ENCODE assay signal across 1 cellular context in the genomic region with DNA sequence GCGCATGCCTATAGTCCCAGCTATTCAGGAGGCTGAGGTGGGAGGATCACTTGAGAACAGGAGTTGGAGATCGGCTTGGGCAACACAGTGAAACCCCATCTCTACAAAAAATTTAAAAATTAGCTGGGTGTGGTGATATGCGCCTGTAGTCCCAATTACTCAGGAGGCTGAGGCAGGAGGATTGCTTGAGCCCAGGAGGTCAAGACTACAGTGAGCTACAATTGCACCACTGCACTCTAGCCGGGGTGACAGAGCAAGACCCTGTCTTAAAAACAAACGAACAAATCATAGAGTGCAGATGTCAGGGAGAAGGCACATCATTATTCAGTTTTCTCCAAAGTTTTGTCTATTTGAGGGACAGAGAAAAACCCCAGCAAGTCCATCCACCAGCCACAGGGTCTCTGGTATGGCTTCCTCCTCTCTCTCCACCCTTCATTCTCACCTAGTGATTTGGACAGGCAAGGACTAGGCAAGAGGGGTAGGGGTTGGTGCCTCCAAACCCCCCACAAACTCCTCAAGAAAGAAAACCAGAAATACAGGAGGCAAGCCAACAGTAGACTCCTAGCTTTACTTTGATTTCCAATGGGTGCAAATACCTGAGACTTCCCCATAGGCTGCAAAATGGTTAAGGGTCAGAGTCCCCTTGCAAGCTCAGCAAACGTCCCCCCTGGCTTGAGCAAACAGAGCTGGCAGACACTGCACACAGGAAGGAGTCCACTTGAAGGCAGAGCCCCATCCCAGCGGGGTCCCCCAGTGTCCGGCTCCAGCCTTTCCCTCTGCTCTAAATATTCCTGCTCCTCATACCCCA.
A peak's percentile ranks its signal among the peaks of the same experiment; 100 is the strongest.
TF ChIP-seq lines count a peak whose summit lies in the region.

No MANE protein-coding gene starts in this region.

TF ChIP-seq in HepG2, 621 proteins besides CTCF, POLR2A, EP300 and RAD21 (continued from another document and continues in another):
- TF ChIP-seq NPAS2 (CRISPR knock-in tag; IDR thresholded peaks at IDR 0.05; ENCODE audit: borderline replicate concordance) (no peak), SP5 (CRISPR knock-in tag; IDR thresholded peaks at IDR 0.05; ENCODE audit: borderline replicate concordance, low read depth) (peak; percentile 49; the same call in 1 of the 2 replicates), MATR3 (CRISPR knock-in tag; IDR thresholded peaks at IDR 0.05) (no peak), NFE2L1 (CRISPR knock-in tag; IDR thresholded peaks at IDR 0.05; ENCODE audit: borderline replicate concordance) (no peak), ATF1 (CRISPR knock-in tag; IDR thresholded peaks at IDR 0.05) (no peak), ZNF782 (CRISPR knock-in tag; IDR thresholded peaks at IDR 0.05; ENCODE audit: borderline replicate concordance) (no peak), ZNF343 (CRISPR knock-in tag; IDR thresholded peaks at IDR 0.05) (no peak), BCL6 (CRISPR knock-in tag; IDR thresholded peaks at IDR 0.05) (peak; percentile 64), ONECUT2 (CRISPR knock-in tag; IDR thresholded peaks at IDR 0.05) (no peak), ARNTL (CRISPR knock-in tag; IDR thresholded peaks at IDR 0.05) (no peak), ZFX (CRISPR knock-in tag; IDR thresholded peaks at IDR 0.05; ENCODE audit: low read depth) (no peak), GABPA (IDR thresholded peaks at IDR 0.05; ENCODE audit: low read depth, low read length) (peak; percentile 26; the same call in 1 of the 2 replicates), GABPA (CRISPR knock-in tag; IDR thresholded peaks at IDR 0.05; ENCODE audit: low read depth) (no peak), ARNT (IDR thresholded peaks at IDR 0.05) (no peak), ZNF558 (CRISPR knock-in tag; IDR thresholded peaks at IDR 0.05; ENCODE audit: borderline replicate concordance) (no peak), MTF1 (CRISPR knock-in tag; IDR thresholded peaks at IDR 0.05) (no peak), DMAP1 (CRISPR knock-in tag; IDR thresholded peaks at IDR 0.05) (no peak), SUZ12 (IDR thresholded peaks at IDR 0.05; ENCODE audit: low read depth, low read length) (no peak), ZNF274 (CRISPR knock-in tag; IDR thresholded peaks at IDR 0.05) (no peak), SOX5 (CRISPR knock-in tag; IDR thresholded peaks at IDR 0.05; ENCODE audit: borderline replicate concordance) (0 out of 2 replicates have a peak, but pooled peaks have one; percentile 22), ZNF350 (CRISPR knock-in tag; IDR thresholded peaks at IDR 0.05; ENCODE audit: borderline replicate concordance, low read depth) (no peak), KDM3A (CRISPR knock-in tag; IDR thresholded peaks at IDR 0.05; ENCODE audit: low read depth) (no peak; the same call in 1 of the 2 replicates), JARID2 (CRISPR knock-in tag; IDR thresholded peaks at IDR 0.05; ENCODE audit: insufficient replicate concordance) (no peak), SRF (IDR thresholded peaks at IDR 0.05; ENCODE audit: low read depth, low read length) (no peak), ARID5B (CRISPR knock-in tag; IDR thresholded peaks at IDR 0.05) (peak; percentile 72; the same call in 1 of the 2 replicates), ZNF589 (CRISPR knock-in tag; conservative IDR thresholded peaks at IDR 0.05) (no peak), ZNF841 (CRISPR knock-in tag; IDR thresholded peaks at IDR 0.05; ENCODE audit: borderline replicate concordance) (no peak), SYNCRIP (IDR thresholded peaks at IDR 0.05; ENCODE audit: insufficient read depth, low read depth, low read length) (no peak), HMG20A (CRISPR knock-in tag; IDR thresholded peaks at IDR 0.05; ENCODE audit: borderline replicate concordance) (no peak), IRF2 (CRISPR knock-in tag; IDR thresholded peaks at IDR 0.05) (peak; percentile 36), ZBTB37 (CRISPR knock-in tag; IDR thresholded peaks at IDR 0.05) (0 out of 2 replicates have a peak, but pooled peaks have one; percentile 48), MAZ (IDR thresholded peaks at IDR 0.05; ENCODE audit: borderline replicate concordance, low read depth, low read length) (peak; percentile 50; the same call in 1 of the 2 replicates), MAZ (CRISPR knock-in tag; IDR thresholded peaks at IDR 0.05; ENCODE audit: low read depth) (no peak), HIVEP1 (CRISPR knock-in tag; IDR thresholded peaks at IDR 0.05) (peak; percentile 4; the same call in 1 of the 2 replicates), ZBTB21 (CRISPR knock-in tag; IDR thresholded peaks at IDR 0.05) (no peak), HNRNPLL (IDR thresholded peaks at IDR 0.05; ENCODE audit: low read depth, low read length, poor library complexity, severe bottlenecking) (no peak), ZNF549 (CRISPR knock-in tag; IDR thresholded peaks at IDR 0.05) (no peak), SALL1 (CRISPR knock-in tag; IDR thresholded peaks at IDR 0.05) (no peak; the same call in 1 of the 2 replicates), ZNF253 (CRISPR knock-in tag; IDR thresholded peaks at IDR 0.05; ENCODE audit: borderline replicate concordance) (no peak), ZNF460 (CRISPR knock-in tag; IDR thresholded peaks at IDR 0.05; ENCODE audit: borderline replicate concordance) (no peak)
- TF ChIP-seq, protein P1, sequence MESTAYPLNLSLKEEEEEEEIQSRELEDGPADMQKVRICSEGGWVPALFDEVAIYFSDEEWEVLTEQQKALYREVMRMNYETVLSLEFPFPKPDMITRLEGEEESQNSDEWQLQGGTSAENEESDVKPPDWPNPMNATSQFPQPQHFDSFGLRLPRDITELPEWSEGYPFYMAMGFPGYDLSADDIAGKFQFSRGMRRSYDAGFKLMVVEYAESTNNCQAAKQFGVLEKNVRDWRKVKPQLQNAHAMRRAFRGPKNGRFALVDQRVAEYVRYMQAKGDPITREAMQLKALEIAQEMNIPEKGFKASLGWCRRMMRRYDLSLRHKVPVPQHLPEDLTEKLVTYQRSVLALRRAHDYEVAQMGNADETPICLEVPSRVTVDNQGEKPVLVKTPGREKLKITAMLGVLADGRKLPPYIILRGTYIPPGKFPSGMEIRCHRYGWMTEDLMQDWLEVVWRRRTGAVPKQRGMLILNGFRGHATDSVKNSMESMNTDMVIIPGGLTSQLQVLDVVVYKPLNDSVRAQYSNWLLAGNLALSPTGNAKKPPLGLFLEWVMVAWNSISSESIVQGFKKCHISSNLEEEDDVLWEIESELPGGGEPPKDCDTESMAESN (CRISPR knock-in tag; conservative IDR thresholded peaks at IDR 0.05), result no peak
- TF ChIP-seq, protein P2, sequence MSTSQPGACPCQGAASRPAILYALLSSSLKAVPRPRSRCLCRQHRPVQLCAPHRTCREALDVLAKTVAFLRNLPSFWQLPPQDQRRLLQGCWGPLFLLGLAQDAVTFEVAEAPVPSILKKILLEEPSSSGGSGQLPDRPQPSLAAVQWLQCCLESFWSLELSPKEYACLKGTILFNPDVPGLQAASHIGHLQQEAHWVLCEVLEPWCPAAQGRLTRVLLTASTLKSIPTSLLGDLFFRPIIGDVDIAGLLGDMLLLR (CRISPR knock-in tag; IDR thresholded peaks at IDR 0.05), result no peak
- TF ChIP-seq, protein P3, sequence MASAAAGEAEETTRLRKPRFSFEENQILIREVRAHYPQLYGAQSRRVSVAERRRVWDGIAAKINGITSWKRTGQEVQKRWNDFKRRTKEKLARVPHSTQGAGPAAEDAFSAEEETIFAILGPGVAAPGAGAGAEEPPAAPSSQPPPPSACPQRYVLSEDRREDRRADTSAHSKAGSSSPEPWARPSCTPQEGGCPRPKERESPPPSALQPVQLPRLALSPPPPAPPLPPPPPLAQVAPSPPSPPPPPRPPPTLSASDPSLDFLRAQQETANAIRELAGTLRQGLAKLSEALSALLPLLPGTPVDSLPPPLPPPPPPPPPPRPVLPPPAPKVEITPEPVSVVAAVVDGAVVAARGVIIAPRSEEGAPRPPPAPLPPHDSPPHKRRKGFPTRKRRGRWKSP (CRISPR knock-in tag; IDR thresholded peaks at IDR 0.05), result no peak
- TF ChIP-seq, protein P4, sequence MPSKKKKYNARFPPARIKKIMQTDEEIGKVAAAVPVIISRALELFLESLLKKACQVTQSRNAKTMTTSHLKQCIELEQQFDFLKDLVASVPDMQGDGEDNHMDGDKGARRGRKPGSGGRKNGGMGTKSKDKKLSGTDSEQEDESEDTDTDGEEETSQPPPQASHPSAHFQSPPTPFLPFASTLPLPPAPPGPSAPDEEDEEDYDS (CRISPR knock-in tag; IDR thresholded peaks at IDR 0.05), result peak; percentile 27; the same call in 1 of the 2 replicates
- TF ChIP-seq, protein P5, sequence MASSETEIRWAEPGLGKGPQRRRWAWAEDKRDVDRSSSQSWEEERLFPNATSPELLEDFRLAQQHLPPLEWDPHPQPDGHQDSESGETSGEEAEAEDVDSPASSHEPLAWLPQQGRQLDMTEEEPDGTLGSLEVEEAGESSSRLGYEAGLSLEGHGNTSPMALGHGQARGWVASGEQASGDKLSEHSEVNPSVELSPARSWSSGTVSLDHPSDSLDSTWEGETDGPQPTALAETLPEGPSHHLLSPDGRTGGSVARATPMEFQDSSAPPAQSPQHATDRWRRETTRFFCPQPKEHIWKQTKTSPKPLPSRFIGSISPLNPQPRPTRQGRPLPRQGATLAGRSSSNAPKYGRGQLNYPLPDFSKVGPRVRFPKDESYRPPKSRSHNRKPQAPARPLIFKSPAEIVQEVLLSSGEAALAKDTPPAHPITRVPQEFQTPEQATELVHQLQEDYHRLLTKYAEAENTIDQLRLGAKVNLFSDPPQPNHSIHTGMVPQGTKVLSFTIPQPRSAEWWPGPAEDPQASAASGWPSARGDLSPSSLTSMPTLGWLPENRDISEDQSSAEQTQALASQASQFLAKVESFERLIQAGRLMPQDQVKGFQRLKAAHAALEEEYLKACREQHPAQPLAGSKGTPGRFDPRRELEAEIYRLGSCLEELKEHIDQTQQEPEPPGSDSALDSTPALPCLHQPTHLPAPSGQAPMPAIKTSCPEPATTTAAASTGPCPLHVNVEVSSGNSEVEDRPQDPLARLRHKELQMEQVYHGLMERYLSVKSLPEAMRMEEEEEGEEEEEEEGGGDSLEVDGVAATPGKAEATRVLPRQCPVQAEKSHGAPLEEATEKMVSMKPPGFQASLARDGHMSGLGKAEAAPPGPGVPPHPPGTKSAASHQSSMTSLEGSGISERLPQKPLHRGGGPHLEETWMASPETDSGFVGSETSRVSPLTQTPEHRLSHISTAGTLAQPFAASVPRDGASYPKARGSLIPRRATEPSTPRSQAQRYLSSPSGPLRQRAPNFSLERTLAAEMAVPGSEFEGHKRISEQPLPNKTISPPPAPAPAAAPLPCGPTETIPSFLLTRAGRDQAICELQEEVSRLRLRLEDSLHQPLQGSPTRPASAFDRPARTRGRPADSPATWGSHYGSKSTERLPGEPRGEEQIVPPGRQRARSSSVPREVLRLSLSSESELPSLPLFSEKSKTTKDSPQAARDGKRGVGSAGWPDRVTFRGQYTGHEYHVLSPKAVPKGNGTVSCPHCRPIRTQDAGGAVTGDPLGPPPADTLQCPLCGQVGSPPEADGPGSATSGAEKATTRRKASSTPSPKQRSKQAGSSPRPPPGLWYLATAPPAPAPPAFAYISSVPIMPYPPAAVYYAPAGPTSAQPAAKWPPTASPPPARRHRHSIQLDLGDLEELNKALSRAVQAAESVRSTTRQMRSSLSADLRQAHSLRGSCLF (CRISPR knock-in tag; IDR thresholded peaks at IDR 0.05; ENCODE audit: borderline replicate concordance), result no peak
